18 cellular contexts compared by ENCODE assay signal in genomic region chr12:65607271-65607880, GRCh38.
DNase-seq lines count a peak whose midpoint lies in the region; TF ChIP-seq lines count a peak whose summit lies in the region.
"Had no signal": no experiment of that assay in that cellular context is flagged by ENCODE, and none has a peak within 500 bp of the region (broad histone marks: within the 10 kb centered on the region; RNA-seq: fewer than 3 reads in every experiment).

No MANE protein-coding gene starts in this region.

- DNase-seq in AG10803 (ENCODE audit: low read depth), result peak; percentile 66
- no peak for DNase-seq in MCF 10A (ENCODE audit: unreplicated experiment)
- peak; percentile 78 for DNase-seq in mesendoderm
- no peak for DNase-seq in NCI-H1694 (lab: John Stamatoyannopoulos, UW)
- no peak for DNase-seq in OCI-M1 (lab: John Stamatoyannopoulos, UW)
- DNase-seq in coronary artery (ENCODE audit: low spot score), result no peak
- no peak for DNase-seq in NCI-H82 (lab: John Stamatoyannopoulos, UW)
- DNase-seq: activated CD4-positive, alpha-beta T cell treated with anti-CD3 and anti-CD28 coated beads, Interleukin-2, amount 50 U/mL, for 48 hours; activated naive CD8-positive, alpha-beta T cell treated with anti-CD3 and anti-CD28 coated beads, Interleukin-2, amount 10 ng/mL, durations not matched to agents 7 days and 5 days; activated T-cell treated with anti-CD3 and anti-CD28 coated beads, Interleukin-2, amount 50 U/mL, for 1 hour; DMS79; hypothalamus; NCI-H2081; NCI-H524; nucleus accumbens; uterus had no signal

- H3K56ac ChIP-seq in mesendoderm (ENCODE audit: low read length), result no peak overlapping the region

- no peak overlapping the region for H4K5ac ChIP-seq in mesendoderm (ENCODE audit: low read length)

- H3K4me3 ChIP-seq in AG10803 (ENCODE audit: low read length) (no peak overlapping the region), mesendoderm (ENCODE audit: low read length) (no peak overlapping the region), coronary artery (no peak overlapping the region)
- H3K4me3 ChIP-seq: A549, uterus had no signal

- H2BK5ac ChIP-seq in mesendoderm (ENCODE audit: low read length), result no peak overlapping the region

- H3K27ac Mint-ChIP-seq in MCF 10A (ENCODE audit: low read depth, unreplicated experiment), result peak overlapping the region; percentile 68
- H3K27ac Mint-ChIP-seq: activated naive CD8-positive, alpha-beta T cell treated with anti-CD3 and anti-CD28 coated beads, Interleukin-2, amount 10 ng/mL, durations not matched to agents 7 days and 5 days had no signal

- H3K27me3 Mint-ChIP-seq in MCF 10A (ENCODE audit: insufficient read depth, unreplicated experiment), result no peaks in the 10 kb centered on the region

- H3K27me3 ChIP-seq in mesendoderm (ENCODE audit: insufficient read depth, low read length, poor library complexity), result no peaks in the 10 kb centered on the region
- H3K27me3 ChIP-seq: uterus had no signal

- no peak for TF ChIP-seq CTCF in AG10803 (conservative IDR thresholded peaks at IDR 0.05; ENCODE audit: low read length)
- TF ChIP-seq CTCF in MCF 10A (IDR thresholded peaks at IDR 0.05; ENCODE audit: unreplicated experiment), result no peak
- no peak for TF ChIP-seq CTCF in coronary artery (IDR thresholded peaks at IDR 0.05)

- no peak overlapping the region for H3K4ac ChIP-seq in mesendoderm (ENCODE audit: low read depth, low read length)

- H4K8ac ChIP-seq in mesendoderm (ENCODE audit: low read depth, low read length), result no peak overlapping the region

- WGBS in mesendoderm (ENCODE audit: extremely low coverage, insufficient coverage, low lambda C conversion rate), result no CpG with 5 or more reads among the region's 3 CpGs

- no peak overlapping the region for H3K9ac ChIP-seq in mesendoderm (ENCODE audit: low read length)

- no peak overlapping the region for H2BK120ac ChIP-seq in mesendoderm (ENCODE audit: low read depth, low read length)

- H3K18ac ChIP-seq in mesendoderm (ENCODE audit: low read length), result no peak overlapping the region

- CTCF ChIA-PET in MCF 10A (lab: Yijun Ruan, JAX), result interaction anchor here (1.9 to 3.3 kb wide), 2 partner anchors 51 to 66 kb away, joined by 8 to 19 read pairs; no protein-coding TSS in a partner anchor

- no peaks in the 10 kb centered on the region for H3K36me3 ChIP-seq in mesendoderm (ENCODE audit: control insufficient read depth, insufficient read depth, low read length)
- H3K36me3 ChIP-seq: uterus had no signal

- TF ChIP-seq RAD21 in Ishikawa (IDR thresholded peaks at IDR 0.05; ENCODE audit: low read depth), result 0 out of 2 replicates have a peak, but pooled peaks have one; percentile 5

- H3K36me3 Mint-ChIP-seq in MCF 10A (ENCODE audit: insufficient read depth, unreplicated experiment), result no peaks in the 10 kb centered on the region
- H3K36me3 Mint-ChIP-seq: activated naive CD8-positive, alpha-beta T cell treated with anti-CD3 and anti-CD28 coated beads, Interleukin-2, amount 10 ng/mL, durations not matched to agents 7 days and 5 days had no signal

- no TSS peak for BruUV-seq in MCF 10A (replicated peaks; lab: Mats Ljungman, UMichigan)

- H3K4me1 ChIP-seq in mesendoderm (ENCODE audit: control insufficient read depth, low read depth, low read length), result peaks cover 3% of the 10 kb centered on the region

- no peaks in the 10 kb centered on the region for H3K9me3 Mint-ChIP-seq in MCF 10A (ENCODE audit: unreplicated experiment)
- H3K9me3 Mint-ChIP-seq: activated naive CD8-positive, alpha-beta T cell treated with anti-CD3 and anti-CD28 coated beads, Interleukin-2, amount 10 ng/mL, durations not matched to agents 7 days and 5 days had no signal

- peaks cover 41% of the 10 kb centered on the region for H3K4me1 Mint-ChIP-seq in MCF 10A (ENCODE audit: insufficient read depth, unreplicated experiment)

- no peaks in the 10 kb centered on the region for H3K79me2 ChIP-seq in mesendoderm (ENCODE audit: control insufficient read depth, insufficient read depth, low read length)

- POLR2A ChIA-PET in MCF 10A (lab: Yijun Ruan, JAX), result interaction anchor here (0.8 to 2.7 kb wide), 3 partner anchors 11 to 220 kb away, joined by 3 to 9 read pairs (median 5); no protein-coding TSS in a partner anchor

- H2BK15ac ChIP-seq in mesendoderm (replicated peaks; ENCODE audit: low read depth), result no peak overlapping the region

- H2AK5ac ChIP-seq in mesendoderm (ENCODE audit: low read length), result no peak overlapping the region

- no peak overlapping the region for H3K4me3 Mint-ChIP-seq in MCF 10A (ENCODE audit: unreplicated experiment)
- H3K4me3 Mint-ChIP-seq: activated naive CD8-positive, alpha-beta T cell treated with anti-CD3 and anti-CD28 coated beads, Interleukin-2, amount 10 ng/mL, durations not matched to agents 7 days and 5 days had no signal

- intact Hi-C loops in MCF 10A (cut with micrococcal nuclease), result no loop called here

- H3K79me1 ChIP-seq in mesendoderm (ENCODE audit: low read length), result no peaks in the 10 kb centered on the region

- H3K4me2 ChIP-seq in mesendoderm (ENCODE audit: low read length), result no peak overlapping the region
- H3K4me2 ChIP-seq: A549 had no signal

- TF ChIP-seq EP300 in Ishikawa (IDR thresholded peaks at IDR 0.05; ENCODE audit: borderline replicate concordance), result peak; percentile 81

- H3K27ac ChIP-seq in mesendoderm (ENCODE audit: low read depth, low read length), result no peak overlapping the region
- H3K27ac ChIP-seq in coronary artery, result no peak overlapping the region
- H3K27ac ChIP-seq: A549, uterus had no signal

- no peak overlapping the region for H3K23ac ChIP-seq in mesendoderm (ENCODE audit: low read length)

TF ChIP-seq in Ishikawa, 13 proteins besides CTCF, POLR2A, EP300 and RAD21:
- no peak for TF ChIP-seq EGR1 (IDR thresholded peaks at IDR 0.05)
- TF ChIP-seq USF1 (IDR thresholded peaks at IDR 0.05), result no peak
- TF ChIP-seq TCF12 (IDR thresholded peaks at IDR 0.05; ENCODE audit: low read depth), result peak; percentile 82
- TF ChIP-seq REST (IDR thresholded peaks at IDR 0.05; ENCODE audit: low read depth), result no peak
- peak; percentile 64 for TF ChIP-seq MAX (IDR thresholded peaks at IDR 0.05)
- TF ChIP-seq FOXM1 (IDR thresholded peaks at IDR 0.05; ENCODE audit: borderline replicate concordance, low read depth), result peak; percentile 64; the same call in 1 of the 2 replicates
- TF ChIP-seq TAF1 (IDR thresholded peaks at IDR 0.05; ENCODE audit: low read depth), result peak; percentile 22; the same call in 1 of the 2 replicates
- peak; percentile 70 for TF ChIP-seq TEAD4 (IDR thresholded peaks at IDR 0.05)
- TF ChIP-seq ZBTB7A (IDR thresholded peaks at IDR 0.05; ENCODE audit: low read depth), result no peak
- TF ChIP-seq NFIC (IDR thresholded peaks at IDR 0.05), result peak; percentile 76
- no peak for TF ChIP-seq YY1 (IDR thresholded peaks at IDR 0.05; ENCODE audit: low read depth)
- TF ChIP-seq CEBPB (IDR thresholded peaks at IDR 0.05), result no peak

Comparison
In these comparisons a context has a peak if more than half of its experiments do, and no peak if none do; other contexts are left out.
1. DNase-seq: peak in AG10803 (single experiment) and mesendoderm (single experiment); none in MCF 10A (single experiment), NCI-H1694 (single experiment), OCI-M1 (single experiment), coronary artery (single experiment) and NCI-H82 (single experiment).